Comparison of ENCODE assay signal across 24 cellular contexts in genomic region chr14:93734961-93735360, GRCh38. TPM values are rescaled to one million over a fixed set of nuclear protein-coding genes. Genes with fewer than 3 reads are reported as not detected.
"Had no signal": no experiment of that assay in that cellular context is flagged by ENCODE, and none has a peak within 500 bp of the region (broad histone marks: within the 10 kb centered on the region; RNA-seq: fewer than 3 reads in every experiment).

No MANE protein-coding gene starts in this region.

- H3K36me3 Mint-ChIP-seq: activated CD4-positive, alpha-beta memory T cell treated with anti-CD3 and anti-CD28 coated beads for 36 hours; activated naive CD8-positive, alpha-beta T cell had no signal

- DNase-seq: activated CD4-positive, alpha-beta T cell treated with anti-CD3 and anti-CD28 coated beads, Interleukin-2, amount 10 ng/mL, durations not matched to agents 7 days and 5 days; activated CD4-positive, CD25-positive, alpha-beta regulatory T cell; activated CD8-positive, alpha-beta memory T cell treated with anti-CD3 and anti-CD28 coated beads for 24 hours; activated gamma-delta T cell; activated naive CD4-positive, alpha-beta T cell treated with anti-CD3 and anti-CD28 coated beads for 36 hours; activated T-cell treated with anti-CD3 and anti-CD28 coated beads, Interleukin-2, amount 50 U/mL, for 4 hours; brain microvascular endothelial cell; MG63; MV-4-11; NCI-H1092 treated with DMSO at 0.1 percent for 48 hours; NCI-H1417 treated with DMSO at 0.1 percent for 48 hours; NCI-H1694; NCI-H2029; NCI-H2107; NCI-H524; NCI-H748 treated with DMSO at 0.1 percent for 48 hours; SIG-M5; T-helper 2 cell; T1000 had no signal

- H3K9me3 ChIP-seq: MG63 had no signal

- H3K27me3 ChIP-seq: brain microvascular endothelial cell, cardiac muscle cell, MG63 had no signal

- H3K36me3 ChIP-seq: brain microvascular endothelial cell, cardiac muscle cell, MG63 had no signal

- H3K4me3 Mint-ChIP-seq: activated CD4-positive, alpha-beta memory T cell treated with anti-CD3 and anti-CD28 coated beads for 36 hours; activated CD4-positive, alpha-beta T cell treated with anti-CD3 and anti-CD28 coated beads, Interleukin-2, amount 10 ng/mL, durations not matched to agents 7 days and 5 days; activated naive CD4-positive, alpha-beta T cell treated with anti-CD3 and anti-CD28 coated beads for 36 hours; activated naive CD8-positive, alpha-beta T cell; activated T-cell treated with anti-CD3 and anti-CD28 coated beads, Interleukin-2, amount 50 U/mL, for 4 hours had no signal

- ATAC-seq: activated T-cell treated with anti-CD3 and anti-CD28 coated beads, Interleukin-2, amount 50 U/mL, for 4 hours had no signal

- H3K27ac ChIP-seq: brain microvascular endothelial cell, cardiac muscle cell had no signal

- H3K27ac Mint-ChIP-seq: activated CD4-positive, alpha-beta memory T cell treated with anti-CD3 and anti-CD28 coated beads for 36 hours; activated CD4-positive, alpha-beta T cell treated with anti-CD3 and anti-CD28 coated beads, Interleukin-2, amount 10 ng/mL, durations not matched to agents 7 days and 5 days; activated naive CD4-positive, alpha-beta T cell treated with anti-CD3 and anti-CD28 coated beads for 36 hours; activated naive CD8-positive, alpha-beta T cell had no signal

- H3K4me1 Mint-ChIP-seq: activated CD4-positive, alpha-beta T cell treated with anti-CD3 and anti-CD28 coated beads, Interleukin-2, amount 10 ng/mL, durations not matched to agents 7 days and 5 days had no signal

- H3K9me3 Mint-ChIP-seq: activated CD4-positive, alpha-beta memory T cell treated with anti-CD3 and anti-CD28 coated beads for 36 hours; activated CD4-positive, alpha-beta T cell treated with anti-CD3 and anti-CD28 coated beads, Interleukin-2, amount 10 ng/mL, durations not matched to agents 7 days and 5 days; activated naive CD4-positive, alpha-beta T cell treated with anti-CD3 and anti-CD28 coated beads for 36 hours; activated T-cell treated with anti-CD3 and anti-CD28 coated beads, Interleukin-2, amount 50 U/mL, for 4 hours had no signal

- H3K4me3 ChIP-seq: cardiac muscle cell, MG63 had no signal

RNA-seq across cellular contexts. Expression of gene PRIMA1, which starts 53.3 kb away (rescaled TPM):
- total RNA-seq: activated CD4-positive, alpha-beta memory T cell treated with anti-CD3 and anti-CD28 coated beads for 36 hours; activated CD4-positive, alpha-beta T cell treated with anti-CD3 and anti-CD28 coated beads, Interleukin-2, amount 10 ng/mL, durations not matched to agents 7 days and 5 days; activated naive CD4-positive, alpha-beta T cell treated with anti-CD3 and anti-CD28 coated beads for 36 hours; activated T-cell treated with anti-CD3 and anti-CD28 coated beads, Interleukin-2, amount 50 U/mL, for 4 hours; astrocyte; OCI-LY7 had no signal
